In genomic region chr1:197200468-197200899, GRCh38 we compare ENCODE assay signal across 8 cellular contexts. TPM values are rescaled to one million over a fixed set of nuclear protein-coding genes. Genes with fewer than 3 reads are reported as not detected.
DNase-seq lines count a peak whose midpoint lies in the region; ATAC-seq and TF ChIP-seq lines count a peak whose summit lies in the region.

No MANE protein-coding gene starts in this region.

- H3K79me1 ChIP-seq in neuronal stem cell (ENCODE audit: low read depth, low read length) = no peaks in the 10 kb centered on the region

- peak overlapping the region; percentile 97 for H3K23ac ChIP-seq in neuronal stem cell (ENCODE audit: low read depth, low read length, poor library complexity)

- H3K9me3 ChIP-seq in WERI-Rb-1 (ENCODE audit: severe bottlenecking) = no peaks in the 10 kb centered on the region
- no peaks in the 10 kb centered on the region for H3K9me3 ChIP-seq in fibroblast of lung (ENCODE audit: control insufficient read depth, insufficient read depth, low read depth, low read length)
- H3K9me3 ChIP-seq in neuronal stem cell (replicated peaks in 1 of 2; ENCODE audit: control insufficient read depth in 2 of 2, insufficient read depth in 1 of 2, low read depth in 1 of 2, low read length in 2 of 2) = no peaks in the 10 kb centered on the region

- H3K4ac ChIP-seq in neuronal stem cell (ENCODE audit: low read length) = no peak overlapping the region

- H3K4me3 ChIP-seq in WERI-Rb-1 (ENCODE audit: low read depth, low read length) = peak overlapping the region; percentile 85
- peak overlapping the region; percentile 77 to 94 (median 91) for H3K4me3 ChIP-seq in fibroblast of lung (replicated peaks in 1 of 4; ENCODE audit: control extremely low read depth in 1 of 4, insufficient read depth in 1 of 4, low read depth in 3 of 4, low read length in 4 of 4)
- H3K4me3 ChIP-seq in neuronal stem cell (ENCODE audit: low read length in 2 of 2) = peak overlapping the region; percentile 83 to 98

- H3K4me2 ChIP-seq in fibroblast of lung (ENCODE audit: extremely low read depth, insufficient read depth, low read length) (peak overlapping the region; percentile 99), neuronal stem cell (ENCODE audit: insufficient read depth, low read length, poor library complexity, severe bottlenecking) (peak overlapping the region; percentile 78)

- H4K8ac ChIP-seq in neuronal stem cell (ENCODE audit: low read depth, low read length) = no peak overlapping the region

- H3K27me3 ChIP-seq in WERI-Rb-1 (ENCODE audit: insufficient read depth, low read depth, severe bottlenecking) (no peaks in the 10 kb centered on the region), fibroblast of lung (ENCODE audit: control insufficient read depth, insufficient read depth, low read length) (no peaks in the 10 kb centered on the region), neuronal stem cell (ENCODE audit: control insufficient read depth in 3 of 3, insufficient read depth in 3 of 3, low read depth in 1 of 3, low read length in 3 of 3) (no peaks in the 10 kb centered on the region)

- H2BK12ac ChIP-seq in neuronal stem cell (ENCODE audit: low read length) = no peak overlapping the region

- TF ChIP-seq CTCF in WERI-Rb-1 (IDR thresholded peaks at IDR 0.05; ENCODE audit: low read depth, low read length) (no peak), fibroblast of lung (conservative IDR thresholded peaks at IDR 0.05 in 1 of 2, IDR thresholded peaks at IDR 0.05 in 1 of 2; ENCODE audit: low read depth in 1 of 2, low read length in 2 of 2) (no peak)

- H3K36me3 ChIP-seq in WERI-Rb-1 (peaks cover 4% of the 10 kb centered on the region), fibroblast of lung (ENCODE audit: control insufficient read depth, insufficient read depth, low read length) (no peaks in the 10 kb centered on the region), neuronal stem cell (replicated peaks in 1 of 2; ENCODE audit: control insufficient read depth in 2 of 2, insufficient read depth in 2 of 2, low read length in 2 of 2) (peaks cover 0 to 11% of the 10 kb centered on the region in 2 donors)

- H3K18ac ChIP-seq in neuronal stem cell (ENCODE audit: low read length) = peak overlapping the region; percentile 95

- H2AFZ ChIP-seq in fibroblast of lung (ENCODE audit: low read length) (peak overlapping the region; percentile 86), neuronal stem cell (ENCODE audit: low read length) (peak overlapping the region; percentile 93)

- peak; percentile 3 for DNase-seq in Daoy (ENCODE audit: low read depth)
- no peak for DNase-seq in WERI-Rb-1
- DNase-seq in fibroblast of lung (ENCODE audit: low read depth in 2 of 2) = peak; percentile 37 to 61
- peak; percentile 6 for DNase-seq in neuronal stem cell (ENCODE audit: low spot score)
- DNase-seq in occipital lobe (lab: John Stamatoyannopoulos, UW) = no peak

- WGBS in neuronal stem cell (ENCODE audit: extremely low coverage in 2 of 2, insufficient read length in 2 of 2, insufficient replicate concordance in 1 of 2), 2 donors = no CpG with 5 or more reads among the region's 12 CpGs

- no peak overlapping the region for H3K14ac ChIP-seq in neuronal stem cell (ENCODE audit: low read length)

- H4K91ac ChIP-seq in neuronal stem cell (ENCODE audit: low read depth, low read length, poor library complexity) = no peak overlapping the region

- peaks cover 42% of the 10 kb centered on the region for H3K79me2 ChIP-seq in fibroblast of lung (ENCODE audit: control insufficient read depth, insufficient read depth, low read length)

- H2AK5ac ChIP-seq in neuronal stem cell (ENCODE audit: low read depth, low read length) = no peak overlapping the region

- H2BK15ac ChIP-seq in neuronal stem cell (ENCODE audit: low read length) = no peak overlapping the region

- peak overlapping the region; percentile 93 for H2BK5ac ChIP-seq in neuronal stem cell (ENCODE audit: low read length)

- no peak overlapping the region for H2BK120ac ChIP-seq in neuronal stem cell (ENCODE audit: low read depth, low read length)

- H4K20me1 ChIP-seq in fibroblast of lung (ENCODE audit: control insufficient read depth, extremely low read depth, insufficient read depth, low read length) = no peaks in the 10 kb centered on the region

- H3K9ac ChIP-seq in fibroblast of lung (ENCODE audit: insufficient read depth, low read length) = peak overlapping the region; percentile 95
- H3K9ac ChIP-seq in neuronal stem cell (ENCODE audit: low read depth, low read length, poor library complexity) = peak overlapping the region; percentile 72

- no peaks in the 10 kb centered on the region for H3K4me1 ChIP-seq in fibroblast of lung (ENCODE audit: control insufficient read depth, extremely low read depth, insufficient read depth, low read length)
- H3K4me1 ChIP-seq in neuronal stem cell (ENCODE audit: control insufficient read depth in 2 of 2, insufficient read depth in 1 of 2, low read depth in 1 of 2, low read length in 2 of 2) = peaks cover 0 to 15% of the 10 kb centered on the region in 2 donors

- H3K27ac ChIP-seq in WERI-Rb-1 = peak overlapping the region; percentile 90
- H3K27ac ChIP-seq in fibroblast of lung (ENCODE audit: insufficient read depth, low read length) = peak overlapping the region; percentile 97
- H3K27ac ChIP-seq in neuronal stem cell (replicated peaks; ENCODE audit: low read length) = peak overlapping the region; percentile 86

- ATAC-seq in HG02973 (IDR thresholded peaks at IDR 0.05; ENCODE audit: unreplicated experiment) (peak; percentile 0), GM19023 (IDR thresholded peaks at IDR 0.05; ENCODE audit: unreplicated experiment) (no peak), HG03045 (IDR thresholded peaks at IDR 0.05; ENCODE audit: unreplicated experiment) (no peak)

RNA-seq across cellular contexts. Expression of gene ZBTB41, which starts 0.6 kb away (rescaled TPM):
- 8.1 and 10.0 TPM in 2 replicates for total RNA-seq in Daoy (2014; rRNA removed; shearing (Covaris generic))
- total RNA-seq in fibroblast of lung = 16.7 and 17.8 TPM in 2 replicates
- 6.3 and 10.0 TPM in 2 replicates for polyA plus RNA-seq in fibroblast of lung
- 3.6 and 5.8 TPM in 2 replicates for polyA plus RNA-seq in fibroblast of lung (2012)
- polyA minus RNA-seq in fibroblast of lung (ENCODE audit: low replicate concordance) = 4.4 and 4.8 TPM in 2 replicates
- 4.4 TPM for polyA plus RNA-seq in neuronal stem cell (2013, experiment 1 of 2)
- polyA plus RNA-seq in neuronal stem cell (2013, experiment 2 of 2) = 4.6 TPM
- 114 TPM for total RNA-seq in occipital lobe

RNA-seq across cellular contexts. Expression of gene ASPM, which starts 54.0 kb away (rescaled TPM):
- total RNA-seq in Daoy (2014; rRNA removed; shearing (Covaris generic)) = 57.8 and 71.1 TPM in 2 replicates
- 1.8 and 9.7 TPM in 2 replicates for total RNA-seq in fibroblast of lung
- 4.4 and 15.0 TPM in 2 replicates for polyA plus RNA-seq in fibroblast of lung
- 4.6 and 12.9 TPM in 2 replicates for polyA plus RNA-seq in fibroblast of lung (2012)
- polyA minus RNA-seq in fibroblast of lung (ENCODE audit: low replicate concordance) = 0.39 and 1.7 TPM in 2 replicates
- 33.0 TPM for polyA plus RNA-seq in neuronal stem cell (2013, experiment 1 of 2)
- polyA plus RNA-seq in neuronal stem cell (2013, experiment 2 of 2) = 33.5 TPM
- 8.9 TPM for total RNA-seq in occipital lobe

Comparison
In these comparisons a context has a peak if more than half of its experiments do, and no peak if none do; other contexts are left out.
1. DNase-seq: peak in Daoy (single experiment), fibroblast of lung (2 of 2) and neuronal stem cell (single experiment); none in WERI-Rb-1 (single experiment) and occipital lobe (single experiment).
2. Peak in every context shown above with its lines, with median percentiles within 50 percentile points of each other: H3K27ac ChIP-seq and H3K4me3 ChIP-seq.